11 cellular contexts compared by ENCODE assay signal in the genomic region with DNA sequence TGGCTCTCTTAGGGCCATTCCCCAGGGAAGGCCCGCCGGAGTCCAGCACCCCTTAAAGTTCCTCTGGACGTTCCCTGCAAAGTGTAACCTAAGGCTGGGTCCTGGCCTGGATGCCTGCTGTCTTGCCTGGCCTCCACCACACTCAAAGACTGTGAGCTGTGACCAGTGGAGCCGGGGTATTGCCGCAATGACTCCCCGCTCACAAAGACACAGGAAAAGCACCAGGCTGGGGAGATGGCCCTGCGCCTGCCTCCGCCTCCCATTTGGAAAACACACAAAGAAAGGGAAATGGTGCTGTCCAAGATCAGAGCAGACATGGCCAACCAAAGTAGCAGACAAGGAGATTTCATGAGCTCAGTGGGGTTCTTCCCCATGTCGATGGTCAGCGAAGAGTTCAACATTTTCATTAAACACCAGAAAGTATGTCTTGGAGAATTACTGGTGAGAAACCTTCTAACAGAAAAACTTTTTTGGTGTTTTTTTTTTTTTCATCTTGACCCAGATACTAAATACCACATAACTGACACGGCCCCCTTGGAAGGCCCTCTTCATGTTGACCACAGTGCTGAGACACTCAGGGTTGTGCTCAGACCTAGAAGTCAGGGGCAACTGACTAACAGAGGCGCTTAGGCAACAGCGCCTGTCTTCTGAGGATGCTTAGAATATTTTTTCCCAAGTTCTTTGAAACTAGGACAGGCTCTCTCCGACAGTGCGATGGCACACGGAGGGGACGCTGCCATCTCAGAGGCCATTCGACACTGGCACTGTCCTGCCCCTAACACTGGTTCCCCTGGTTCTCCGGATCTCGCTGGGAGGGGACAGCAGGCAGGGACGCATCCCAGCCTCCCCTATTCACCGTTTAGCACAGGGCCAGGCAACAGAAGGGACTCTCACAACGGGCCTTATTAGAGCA.
DNase-seq lines count a peak whose midpoint lies in the region; ATAC-seq, FAIRE-seq and TF ChIP-seq lines count a peak whose summit lies in the region.
"Had no signal": no experiment of that assay in that cellular context is flagged by ENCODE, and none has a peak within 500 bp of the region (broad histone marks: within the 10 kb centered on the region; RNA-seq: fewer than 3 reads in every experiment).

No MANE protein-coding gene starts in this region.

- no peaks in the 10 kb centered on the region for H3K9me3 ChIP-seq in HepG2 (ENCODE audit: low read length)
- H3K9me3 ChIP-seq: gastroesophageal sphincter had no signal

- H3K4me1 Mint-ChIP-seq in activated CD4-positive, alpha-beta T cell treated with anti-CD3 and anti-CD28 coated beads, Interleukin-2, amount 10 ng/mL, durations not matched to agents 24 days and 14 days, result peaks cover 45% of the 10 kb centered on the region
- peaks cover 46% of the 10 kb centered on the region for H3K4me1 Mint-ChIP-seq in activated naive CD8-positive, alpha-beta T cell treated with anti-CD3 and anti-CD28 coated beads, Interleukin-2, amount 50 U/mL, for 24 hours
- H3K4me1 Mint-ChIP-seq in stimulated activated naive CD8-positive, alpha-beta T cell treated with anti-CD3 and anti-CD28 coated beads, Interleukin-15, amount 100 ng/mL, for 72 hours, result peaks cover 32% of the 10 kb centered on the region

- peak overlapping the region; percentile 14; the same call in 1 of the 2 replicates for H3K4me2 ChIP-seq in HepG2 (ENCODE audit: low read depth, low read length)

- TF ChIP-seq CTCF in HepG2 (CRISPR knock-in tag; IDR thresholded peaks at IDR 0.05), result no peak

- peaks cover 0 to 36% of the 10 kb centered on the region in 2 experiments; a peak in 3 of 5 replicates for H3K27me3 ChIP-seq in HepG2 (ENCODE audit: control insufficient read depth in 1 of 2, insufficient read depth in 2 of 2, low read length in 2 of 2)

- H3K27ac ChIP-seq in HepG2 (ENCODE audit: extremely low read length, insufficient read depth, low read length), result no peak overlapping the region
- H3K27ac ChIP-seq: gastroesophageal sphincter had no signal

- H4K20me1 ChIP-seq in HepG2 (ENCODE audit: insufficient read depth, low read length), result no peaks in the 10 kb centered on the region

- no peaks in the 10 kb centered on the region for H3K36me3 ChIP-seq in HepG2 (replicated peaks in 1 of 2; ENCODE audit: control insufficient read depth in 1 of 2, insufficient read depth in 2 of 2, low read length in 2 of 2)
- H3K36me3 ChIP-seq: gastroesophageal sphincter had no signal

- no peak overlapping the region for H3K9ac ChIP-seq in HepG2 (ENCODE audit: insufficient read depth, low read depth, low read length)

- intact Hi-C loops in activated CD4-positive, alpha-beta T cell treated with anti-CD3 and anti-CD28 coated beads, Interleukin-2, amount 10 ng/mL, durations not matched to agents 24 days and 14 days (cut with micrococcal nuclease), result loop anchor here (1.0 to 5.0 kb wide), 2 partner anchors 48 to 88 kb away; no protein-coding TSS in a partner anchor
- intact Hi-C loops in HepG2 (cut with micrococcal nuclease; ENCODE audit: unreplicated experiment), result no loop called here

- no peaks in the 10 kb centered on the region for H3K4me1 ChIP-seq in HepG2 (ENCODE audit: insufficient read depth, low read length)

- no peak for FAIRE-seq in HepG2 (lab: Jason Lieb, UNC)

- TF ChIP-seq EP300 in HepG2 (IDR thresholded peaks at IDR 0.05; ENCODE audit: low read depth in 2 of 2, low read length in 2 of 2) (no peak), HepG2 (CRISPR knock-in tag; IDR thresholded peaks at IDR 0.05; ENCODE audit: borderline replicate concordance) (no peak)

- ATAC-seq in activated naive CD8-positive, alpha-beta T cell treated with anti-CD3 and anti-CD28 coated beads, Interleukin-2, amount 50 U/mL, for 24 hours, result peak; percentile 24
- ATAC-seq in HepG2, result peak; percentile 36
- ATAC-seq in stimulated activated naive CD8-positive, alpha-beta T cell treated with anti-CD3 and anti-CD28 coated beads, Interleukin-15, amount 100 ng/mL, for 72 hours, result no peak
- no peak for ATAC-seq in HG03520 (IDR thresholded peaks at IDR 0.05; ENCODE audit: unreplicated experiment)
- ATAC-seq: gastroesophageal sphincter had no signal

- H3K27ac Mint-ChIP-seq in activated CD4-positive, alpha-beta T cell treated with anti-CD3 and anti-CD28 coated beads, Interleukin-2, amount 10 ng/mL, durations not matched to agents 24 days and 14 days, result peak overlapping the region; percentile 91
- H3K27ac Mint-ChIP-seq in activated naive CD8-positive, alpha-beta T cell treated with anti-CD3 and anti-CD28 coated beads, Interleukin-2, amount 50 U/mL, for 24 hours, result peak overlapping the region; percentile 67
- H3K27ac Mint-ChIP-seq in stimulated activated naive CD8-positive, alpha-beta T cell treated with anti-CD3 and anti-CD28 coated beads, Interleukin-15, amount 100 ng/mL, for 72 hours, result peak overlapping the region in 1 of 2 donors; percentile 59

- no peaks in the 10 kb centered on the region for H3K9me3 Mint-ChIP-seq in activated CD4-positive, alpha-beta T cell treated with anti-CD3 and anti-CD28 coated beads, Interleukin-2, amount 10 ng/mL, durations not matched to agents 24 days and 14 days
- H3K9me3 Mint-ChIP-seq in activated naive CD8-positive, alpha-beta T cell treated with anti-CD3 and anti-CD28 coated beads, Interleukin-2, amount 50 U/mL, for 24 hours, result no peaks in the 10 kb centered on the region
- peaks cover 0 to under 1% of the 10 kb centered on the region in 2 donors for H3K9me3 Mint-ChIP-seq in stimulated activated naive CD8-positive, alpha-beta T cell treated with anti-CD3 and anti-CD28 coated beads, Interleukin-15, amount 100 ng/mL, for 72 hours

- H3K4me3 ChIP-seq in HepG2 (replicated peaks in 1 of 3; ENCODE audit: insufficient read depth in 1 of 3, low read depth in 2 of 3, low read length in 3 of 3), result no peak overlapping the region
- H3K4me3 ChIP-seq: gastroesophageal sphincter had no signal

- no peak for DNase-seq in activated CD4-positive, alpha-beta T cell treated with anti-CD3 and anti-CD28 coated beads, Interleukin-2, amount 10 ng/mL, durations not matched to agents 24 days and 14 days
- DNase-seq in activated CD4-positive, alpha-beta T cell treated with anti-CD3 and anti-CD28 coated beads for 1 hour, result no peak
- DNase-seq in activated naive CD8-positive, alpha-beta T cell treated with anti-CD3 and anti-CD28 coated beads, Interleukin-2, amount 50 U/mL, for 24 hours, result no peak
- DNase-seq in HepG2 (ENCODE audit: low spot score), result no peak
- DNase-seq in stimulated activated naive CD8-positive, alpha-beta T cell treated with anti-CD3 and anti-CD28 coated beads, Interleukin-15, amount 100 ng/mL, for 72 hours, result no peak
- DNase-seq in SW 1271 (lab: John Stamatoyannopoulos, UW), result no peak
- no peak for DNase-seq in HCEC 1CT
- DNase-seq: mammary epithelial cell, NCI-H187 had no signal

- CTCF ChIA-PET in HepG2 (lab: Yijun Ruan, JAX; ENCODE audit: low intra/inter-chr PET ratio, low total read pairs), result no interaction called here

- TF ChIP-seq RAD21 in HepG2 (CRISPR knock-in tag; IDR thresholded peaks at IDR 0.05), result no peak

- no TSS peak for BruUV-seq in HepG2 (replicated peaks; lab: Mats Ljungman, UMichigan)

- H3K79me2 ChIP-seq in HepG2 (ENCODE audit: insufficient read depth, low read length), result no peaks in the 10 kb centered on the region

- TF ChIP-seq POLR2A in HepG2 (IDR thresholded peaks at IDR 0.05; ENCODE audit: insufficient read depth in 1 of 2, low read depth in 2 of 2, low read length in 2 of 2), result no peak

- POLR2A ChIA-PET in HepG2 (lab: Yijun Ruan, JAX), result no interaction called here

- no peak overlapping the region for H2AFZ ChIP-seq in HepG2 (ENCODE audit: low read length)

- in situ Hi-C loops in HepG2 (cut with HindIII; ENCODE audit: extremely low pct_ligation_motif_present, low pct_unique_long_range_greater_than_20kb), result no loop called here

- WGBS in HepG2 (ENCODE audit: low lambda C conversion rate), result 57% methylated on average over 23 of the region's 23 CpGs

- peaks cover 10% of the 10 kb centered on the region for H3K27me3 Mint-ChIP-seq in activated CD4-positive, alpha-beta T cell treated with anti-CD3 and anti-CD28 coated beads, Interleukin-2, amount 10 ng/mL, durations not matched to agents 24 days and 14 days
- peaks cover 29% of the 10 kb centered on the region for H3K27me3 Mint-ChIP-seq in activated naive CD8-positive, alpha-beta T cell treated with anti-CD3 and anti-CD28 coated beads, Interleukin-2, amount 50 U/mL, for 24 hours
- peaks cover 35% of the 10 kb centered on the region for H3K27me3 Mint-ChIP-seq in stimulated activated naive CD8-positive, alpha-beta T cell treated with anti-CD3 and anti-CD28 coated beads, Interleukin-15, amount 100 ng/mL, for 72 hours

- peak overlapping the region; percentile 79 for H3K4me3 Mint-ChIP-seq in activated CD4-positive, alpha-beta T cell treated with anti-CD3 and anti-CD28 coated beads, Interleukin-2, amount 10 ng/mL, durations not matched to agents 24 days and 14 days
- H3K4me3 Mint-ChIP-seq in activated naive CD8-positive, alpha-beta T cell treated with anti-CD3 and anti-CD28 coated beads, Interleukin-2, amount 50 U/mL, for 24 hours, result peak overlapping the region; percentile 64
- peak overlapping the region; percentile 60 to 78 for H3K4me3 Mint-ChIP-seq in stimulated activated naive CD8-positive, alpha-beta T cell treated with anti-CD3 and anti-CD28 coated beads, Interleukin-15, amount 100 ng/mL, for 72 hours

- no peaks in the 10 kb centered on the region for H3K36me3 Mint-ChIP-seq in activated CD4-positive, alpha-beta T cell treated with anti-CD3 and anti-CD28 coated beads, Interleukin-2, amount 10 ng/mL, durations not matched to agents 24 days and 14 days (ENCODE audit: low read depth)
- no peaks in the 10 kb centered on the region for H3K36me3 Mint-ChIP-seq in activated naive CD8-positive, alpha-beta T cell treated with anti-CD3 and anti-CD28 coated beads, Interleukin-2, amount 50 U/mL, for 24 hours (ENCODE audit: low read depth)

TF ChIP-seq in HepG2, 621 proteins besides CTCF, POLR2A, EP300 and RAD21 (continues in another document):
- TF ChIP-seq IRF2 (CRISPR knock-in tag; IDR thresholded peaks at IDR 0.05) (no peak), HDAC1 (CRISPR knock-in tag; IDR thresholded peaks at IDR 0.05) (no peak), AKAP8 (CRISPR knock-in tag; IDR thresholded peaks at IDR 0.05) (no peak), KAT2B (IDR thresholded peaks at IDR 0.05; ENCODE audit: borderline replicate concordance, low read depth, low read length) (no peak), AGO2 (optimal IDR thresholded peaks at IDR 0.05; ENCODE audit: low read depth, low read length) (no peak)
- TF ChIP-seq, protein P1, sequence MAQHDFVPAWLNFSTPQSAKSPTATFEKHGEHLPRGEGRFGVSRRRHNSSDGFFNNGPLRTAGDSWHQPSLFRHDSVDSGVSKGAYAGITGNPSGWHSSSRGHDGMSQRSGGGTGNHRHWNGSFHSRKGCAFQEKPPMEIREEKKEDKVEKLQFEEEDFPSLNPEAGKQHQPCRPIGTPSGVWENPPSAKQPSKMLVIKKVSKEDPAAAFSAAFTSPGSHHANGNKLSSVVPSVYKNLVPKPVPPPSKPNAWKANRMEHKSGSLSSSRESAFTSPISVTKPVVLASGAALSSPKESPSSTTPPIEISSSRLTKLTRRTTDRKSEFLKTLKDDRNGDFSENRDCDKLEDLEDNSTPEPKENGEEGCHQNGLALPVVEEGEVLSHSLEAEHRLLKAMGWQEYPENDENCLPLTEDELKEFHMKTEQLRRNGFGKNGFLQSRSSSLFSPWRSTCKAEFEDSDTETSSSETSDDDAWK (CRISPR knock-in tag; IDR thresholded peaks at IDR 0.05), result no peak

Comparison
In these comparisons a context has a peak if more than half of its experiments do, and no peak if none do; other contexts are left out.
1. ATAC-seq: peak in activated naive CD8-positive, alpha-beta T cell treated with anti-CD3 and anti-CD28 coated beads, Interleukin-2, amount 50 U/mL, for 24 hours (single experiment) and HepG2 (single experiment); none in stimulated activated naive CD8-positive, alpha-beta T cell treated with anti-CD3 and anti-CD28 coated beads, Interleukin-15, amount 100 ng/mL, for 72 hours (single experiment) and HG03520 (single experiment).
2. Peak in every context shown above with its lines, with median percentiles within 50 percentile points of each other: H3K4me3 Mint-ChIP-seq.